ENCODE assay signal across 1 cellular context in genomic region chr4:153067376-153067775, GRCh38.
A peak's percentile ranks its signal among the peaks of the same experiment; 100 is the strongest.
TF ChIP-seq lines count a peak whose summit lies in the region.

No MANE protein-coding gene starts in this region.

TF ChIP-seq in HepG2, 621 proteins besides CTCF, POLR2A, EP300 and RAD21 (continued from another document):
- TF ChIP-seq, protein P1, sequence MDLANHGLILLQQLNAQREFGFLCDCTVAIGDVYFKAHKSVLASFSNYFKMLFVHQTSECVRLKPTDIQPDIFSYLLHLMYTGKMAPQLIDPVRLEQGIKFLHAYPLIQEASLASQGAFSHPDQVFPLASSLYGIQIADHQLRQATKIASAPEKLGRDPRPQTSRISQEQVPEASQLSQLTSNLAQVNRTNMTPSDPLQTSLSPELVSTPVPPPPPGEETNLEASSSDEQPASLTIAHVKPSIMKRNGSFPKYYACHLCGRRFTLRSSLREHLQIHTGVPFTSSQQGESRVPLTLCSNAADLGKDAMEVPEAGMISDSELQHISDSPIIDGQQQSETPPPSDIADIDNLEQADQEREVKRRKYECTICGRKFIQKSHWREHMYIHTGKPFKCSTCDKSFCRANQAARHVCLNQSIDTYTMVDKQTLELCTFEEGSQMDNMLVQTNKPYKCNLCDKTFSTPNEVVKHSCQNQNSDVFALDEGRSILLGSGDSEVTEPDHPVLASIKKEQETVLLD (CRISPR knock-in tag; IDR thresholded peaks at IDR 0.05; ENCODE audit: low read depth) = no peak
- no peak for TF ChIP-seq ZNF556 (CRISPR knock-in tag; IDR thresholded peaks at IDR 0.05; ENCODE audit: borderline replicate concordance)
- TF ChIP-seq ZNF260 (CRISPR knock-in tag; IDR thresholded peaks at IDR 0.05; ENCODE audit: borderline replicate concordance, low read depth) = no peak
- TF ChIP-seq ZNF275 (CRISPR knock-in tag; IDR thresholded peaks at IDR 0.05; ENCODE audit: borderline replicate concordance) = no peak
- TF ChIP-seq, protein P2, sequence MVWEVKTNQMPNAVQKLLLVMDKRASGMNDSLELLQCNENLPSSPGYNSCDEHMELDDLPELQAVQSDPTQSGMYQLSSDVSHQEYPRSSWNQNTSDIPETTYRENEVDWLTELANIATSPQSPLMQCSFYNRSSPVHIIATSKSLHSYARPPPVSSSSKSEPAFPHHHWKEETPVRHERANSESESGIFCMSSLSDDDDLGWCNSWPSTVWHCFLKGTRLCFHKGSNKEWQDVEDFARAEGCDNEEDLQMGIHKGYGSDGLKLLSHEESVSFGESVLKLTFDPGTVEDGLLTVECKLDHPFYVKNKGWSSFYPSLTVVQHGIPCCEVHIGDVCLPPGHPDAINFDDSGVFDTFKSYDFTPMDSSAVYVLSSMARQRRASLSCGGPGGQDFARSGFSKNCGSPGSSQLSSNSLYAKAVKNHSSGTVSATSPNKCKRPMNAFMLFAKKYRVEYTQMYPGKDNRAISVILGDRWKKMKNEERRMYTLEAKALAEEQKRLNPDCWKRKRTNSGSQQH (CRISPR knock-in tag; IDR thresholded peaks at IDR 0.05; ENCODE audit: low read depth) = no peak
- no peak for TF ChIP-seq FIP1L1 (IDR thresholded peaks at IDR 0.05; ENCODE audit: borderline replicate concordance, insufficient read depth, low read depth, low read length)
- TF ChIP-seq SMARCC2 (IDR thresholded peaks at IDR 0.05) = 0 out of 2 replicates have a peak, but pooled peaks have one; percentile 47
- no peak for TF ChIP-seq ZKSCAN1 (IDR thresholded peaks at IDR 0.05; ENCODE audit: low read length)
- no peak for TF ChIP-seq SP1 (IDR thresholded peaks at IDR 0.05)
- no peak for TF ChIP-seq SP1 (CRISPR knock-in tag; IDR thresholded peaks at IDR 0.05)
- TF ChIP-seq XRCC5 (optimal IDR thresholded peaks at IDR 0.05; ENCODE audit: low read length) = peak; percentile 70
- peak; percentile 29 for TF ChIP-seq TEAD3 (CRISPR knock-in tag; optimal IDR thresholded peaks at IDR 0.05; ENCODE audit: borderline replicate concordance)
- TF ChIP-seq DRAP1 (CRISPR knock-in tag; IDR thresholded peaks at IDR 0.05) = no peak; the same call in 1 of the 2 replicates
- no peak for TF ChIP-seq HOXA7 (CRISPR knock-in tag; IDR thresholded peaks at IDR 0.05)
- no peak for TF ChIP-seq ZNF547 (CRISPR knock-in tag; IDR thresholded peaks at IDR 0.05)
- TF ChIP-seq, protein P3, sequence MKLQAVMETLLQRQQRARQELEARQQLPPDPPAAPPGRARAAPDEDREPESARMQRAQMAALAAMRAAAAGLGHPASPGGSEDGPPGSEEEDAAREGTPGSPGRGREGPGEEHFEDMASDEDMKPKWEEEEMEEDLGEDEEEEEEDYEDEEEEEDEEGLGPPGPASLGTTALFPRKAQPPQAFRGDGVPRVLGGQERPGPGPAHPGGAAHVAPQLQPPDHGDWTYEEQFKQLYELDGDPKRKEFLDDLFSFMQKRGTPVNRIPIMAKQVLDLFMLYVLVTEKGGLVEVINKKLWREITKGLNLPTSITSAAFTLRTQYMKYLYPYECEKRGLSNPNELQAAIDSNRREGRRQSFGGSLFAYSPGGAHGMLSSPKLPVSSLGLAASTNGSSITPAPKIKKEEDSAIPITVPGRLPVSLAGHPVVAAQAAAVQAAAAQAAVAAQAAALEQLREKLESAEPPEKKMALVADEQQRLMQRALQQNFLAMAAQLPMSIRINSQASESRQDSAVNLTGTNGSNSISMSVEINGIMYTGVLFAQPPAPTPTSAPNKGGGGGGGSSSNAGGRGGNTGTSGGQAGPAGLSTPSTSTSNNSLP (IDR thresholded peaks at IDR 0.05; ENCODE audit: low read depth, low read length) = no peak
- TF ChIP-seq ZNF484 (CRISPR knock-in tag; IDR thresholded peaks at IDR 0.05; ENCODE audit: borderline replicate concordance, low read depth) = no peak
